In genomic region chr18:25805939-25806338, GRCh38 we compare ENCODE assay signal across 1 cellular context.
TF ChIP-seq lines count a peak whose summit lies in the region.

No MANE protein-coding gene starts in this region.

TF ChIP-seq in IMR-90, 13 proteins besides CTCF, POLR2A, EP300 and RAD21 (continued from another document):
- TF ChIP-seq USF2 (IDR thresholded peaks at IDR 0.05; ENCODE audit: low read depth, low read length) (no peak), CEBPB (IDR thresholded peaks at IDR 0.05; ENCODE audit: low read depth, low read length) (no peak), MXI1 (IDR thresholded peaks at IDR 0.05; ENCODE audit: borderline replicate concordance, low read depth, low read length) (no peak), NFE2L2 (IDR thresholded peaks at IDR 0.05; ENCODE audit: low read depth, low read length) (no peak), BHLHE40 (IDR thresholded peaks at IDR 0.05; ENCODE audit: low read depth, low read length) (no peak), CHD1 (IDR thresholded peaks at IDR 0.05; ENCODE audit: low read depth, low read length) (no peak), RFX5 (IDR thresholded peaks at IDR 0.05; ENCODE audit: low read depth, low read length) (no peak), MAFK (IDR thresholded peaks at IDR 0.05; ENCODE audit: low read depth, low read length) (no peak)
TF ChIP-seq in IMR-90: peak in this region for 0.
